20 cellular contexts compared by ENCODE assay signal in genomic region chr17:11787074-11787473, GRCh38.
"Had no signal": no experiment of that assay in that cellular context is flagged by ENCODE, and none has a peak within 500 bp of the region (broad histone marks: within the 10 kb centered on the region; RNA-seq: fewer than 3 reads in every experiment).

No MANE protein-coding gene starts in this region.

- H3K4me3 ChIP-seq: dorsolateral prefrontal cortex, lung, ovary, psoas muscle, sigmoid colon, testis, tibial artery had no signal

- H3K4me1 ChIP-seq: psoas muscle, sigmoid colon, testis, tibial artery had no signal

- ATAC-seq: left lobe of liver; natural killer cell; psoas muscle; right cardiac atrium; stimulated activated memory B cell treated with anti-CD40 and anti-IgM and Interleukin-4, amounts not matched to agents 10 μg/mL and 1 μg/mL and 100 μg/mL, for 72 hours; stimulated activated naive CD8-positive, alpha-beta T cell treated with anti-CD3 and anti-CD28 coated beads, Interleukin-15, Interleukin-2, amounts not matched to agents 100 U/mL and 50 U/mL, for 24 hours had no signal

- FAIRE-seq: frontal cortex, keratinocyte had no signal

- DNase-seq: dorsolateral prefrontal cortex; effector CD4-positive, alpha-beta T cell; head of caudate nucleus; natural killer cell; occipital lobe; ovary; posterior cingulate gyrus; psoas muscle; sigmoid colon; stimulated activated CD4-positive, alpha-beta T cell treated with anti-CD3 and anti-CD28 coated beads, Interleukin-4, amount 100 ng/mL, for 4 hours; stimulated activated naive CD8-positive, alpha-beta T cell treated with anti-CD3 and anti-CD28 coated beads, Interleukin-15, Interleukin-2, amounts not matched to agents 100 U/mL and 50 U/mL, for 24 hours; substantia nigra; testis; tibial artery had no signal

- H3K27ac ChIP-seq: dorsolateral prefrontal cortex, ovary, psoas muscle, sigmoid colon, testis, tibial artery had no signal

- H3K9me3 ChIP-seq: ovary, psoas muscle, sigmoid colon, testis had no signal

- H3K36me3 ChIP-seq: ovary, sigmoid colon, tibial artery had no signal
